Comparison of ENCODE assay signal across 23 cellular contexts in the genomic region with DNA sequence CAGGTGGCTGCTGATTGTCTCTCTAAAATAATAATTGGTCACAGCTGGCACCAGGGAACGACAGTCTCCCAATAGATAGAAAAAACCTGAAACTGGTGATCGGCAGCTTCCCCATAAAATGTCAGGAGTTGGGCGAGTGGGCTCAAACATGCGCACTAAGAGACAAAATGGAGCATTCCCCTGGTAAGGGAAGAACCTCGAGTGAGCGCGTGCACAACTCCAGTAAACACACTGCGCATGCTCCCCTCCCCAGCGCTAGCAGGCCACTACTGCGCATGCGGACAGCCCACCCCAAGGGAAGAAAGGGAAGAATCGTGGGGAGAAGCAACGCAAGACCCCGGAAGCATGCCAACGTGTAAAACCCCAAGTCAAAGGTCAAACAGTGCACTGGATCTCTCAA. TPM values are rescaled to one million over a fixed set of nuclear protein-coding genes. Genes with fewer than 3 reads are reported as not detected.
DNase-seq lines count a peak whose midpoint lies in the region; ATAC-seq and TF ChIP-seq lines count a peak whose summit lies in the region.
"Had no signal": no experiment of that assay in that cellular context is flagged by ENCODE, and none has a peak within 500 bp of the region (broad histone marks: within the 10 kb centered on the region; RNA-seq: fewer than 3 reads in every experiment).

No MANE protein-coding gene starts in this region.

- TF ChIP-seq CTCF in hepatocyte (IDR thresholded peaks at IDR 0.05; ENCODE audit: poor library complexity) = no peak
- no peak for TF ChIP-seq CTCF in testis (IDR thresholded peaks at IDR 0.05)

- H3K27ac Mint-ChIP-seq in T-helper 17 cell = peak overlapping the region; percentile 27

- no peaks in the 10 kb centered on the region for H3K27me3 Mint-ChIP-seq in T-helper 17 cell

- no peaks in the 10 kb centered on the region for H4K20me1 ChIP-seq in BLaER1 treated with 17β-estradiol and CSF1 and Interleukin-3, amounts not matched to agents 10 nM and 100 nM
- no peaks in the 10 kb centered on the region for H4K20me1 ChIP-seq in hepatocyte (ENCODE audit: insufficient read depth, poor library complexity, severe bottlenecking)

- H3K4me1 Mint-ChIP-seq in T-helper 17 cell = peaks cover 10% of the 10 kb centered on the region
- H3K4me1 Mint-ChIP-seq: GM23338 had no signal

- no peaks in the 10 kb centered on the region for H3K36me3 Mint-ChIP-seq in T-helper 17 cell (ENCODE audit: low read depth)
- H3K36me3 Mint-ChIP-seq: CD8-positive, alpha-beta T cell had no signal

- no peak overlapping the region for H3K4me3 ChIP-seq in BLaER1 treated with 17β-estradiol and CSF1 and Interleukin-3, amounts not matched to agents 10 nM and 100 nM
- H3K4me3 ChIP-seq in hepatocyte = no peak overlapping the region
- H3K4me3 ChIP-seq in testis = peak overlapping the region in 1 of 2 donors; percentile 27
- H3K4me3 ChIP-seq: GM23338, MG63 had no signal

- no peaks in the 10 kb centered on the region for H3K27me3 ChIP-seq in BLaER1 treated with 17β-estradiol and CSF1 and Interleukin-3, amounts not matched to agents 10 nM and 100 nM
- H3K27me3 ChIP-seq in hepatocyte (no peaks in the 10 kb centered on the region), testis (no peaks in the 10 kb centered on the region)
- H3K27me3 ChIP-seq: MG63 had no signal

- no peaks in the 10 kb centered on the region for H3K36me3 ChIP-seq in BLaER1 treated with 17β-estradiol and CSF1 and Interleukin-3, amounts not matched to agents 10 nM and 100 nM
- H3K36me3 ChIP-seq in hepatocyte (replicated peaks; ENCODE audit: insufficient read depth, low read depth) (no peaks in the 10 kb centered on the region), testis (ENCODE audit: low read depth, missing control alignments) (no peaks in the 10 kb centered on the region)
- H3K36me3 ChIP-seq: MG63 had no signal

- H3K79me2 ChIP-seq in hepatocyte = no peaks in the 10 kb centered on the region

- peak overlapping the region; percentile 33 to 69 (median 56); a peak in 21 of 22 replicates for H3K4me2 ChIP-seq in BLaER1 treated with 17β-estradiol and CSF1 and Interleukin-3, amounts not matched to agents 10 nM and 100 nM
- H3K4me2 ChIP-seq in hepatocyte = peak overlapping the region; percentile 42
- H3K4me2 ChIP-seq: GM23338 had no signal

- no peak for ATAC-seq in T-helper 17 cell
- no peak for ATAC-seq in GM21717 (IDR thresholded peaks at IDR 0.05; ENCODE audit: unreplicated experiment)
- ATAC-seq: CD8-positive, alpha-beta T cell; GM23338; Panc1 had no signal

- H3K27ac ChIP-seq in BLaER1 treated with 17β-estradiol and CSF1 and Interleukin-3, amounts not matched to agents 10 nM and 100 nM = no peak overlapping the region
- H3K27ac ChIP-seq in hepatocyte (peak overlapping the region; percentile 64), testis (peak overlapping the region; percentile 55 to 69)
- H3K27ac ChIP-seq: C4-2B, RWPE1 had no signal

- WGBS in hepatocyte (ENCODE audit: low lambda C conversion rate, missing lambda C conversion rate) = 86% methylated on average over 15 of the region's 15 CpGs
- WGBS in testis, 2 donors = 56 to 66% methylated on average over 15 of the region's 15 CpGs

- no peaks in the 10 kb centered on the region for H3K9me3 ChIP-seq in BLaER1 treated with 17β-estradiol and CSF1 and Interleukin-3, amounts not matched to agents 10 nM and 100 nM (replicated peaks in 1 of 11)
- H3K9me3 ChIP-seq in T-helper 17 cell (ENCODE audit: control insufficient read depth, low read length, poor library complexity, severe bottlenecking) = no peaks in the 10 kb centered on the region
- no peaks in the 10 kb centered on the region for H3K9me3 ChIP-seq in hepatocyte (ENCODE audit: low read depth)
- H3K9me3 ChIP-seq in testis = no peaks in the 10 kb centered on the region
- H3K9me3 ChIP-seq: Caco-2, MG63 had no signal

- no peak for TF ChIP-seq POLR2A in testis (IDR thresholded peaks at IDR 0.05)

- no peak for DNase-seq in T-helper 17 cell
- DNase-seq in hepatocyte (ENCODE audit: low spot score) = no peak
- DNase-seq in testis = peak; percentile 82
- no peak for DNase-seq in activated CD4-positive, alpha-beta T cell treated with anti-CD3 and anti-CD28 coated beads for 48 hours
- no peak for DNase-seq in effector CD4-positive, alpha-beta T cell
- DNase-seq: AML-193; Caco-2; CD8-positive, alpha-beta T cell; HCEC 1CT; KBM-7; MG63; NCI-H2029; NCI-H446 treated with DMSO at 0.1 percent for 48 hours; NCI-H526; SHP77 had no signal

- peaks cover 11 to 18% (median 15%) of the 10 kb centered on the region in 10 experiments for H3K4me1 ChIP-seq in BLaER1 treated with 17β-estradiol and CSF1 and Interleukin-3, amounts not matched to agents 10 nM and 100 nM
- H3K4me1 ChIP-seq in hepatocyte (ENCODE audit: insufficient read depth) = peaks cover 32% of the 10 kb centered on the region
- H3K4me1 ChIP-seq in testis = peaks cover 43% of the 10 kb centered on the region

- no peak overlapping the region for H3K9ac ChIP-seq in BLaER1 treated with 17β-estradiol and CSF1 and Interleukin-3, amounts not matched to agents 10 nM and 100 nM

- no peaks in the 10 kb centered on the region for H3K9me2 ChIP-seq in hepatocyte (replicated peaks; ENCODE audit: insufficient read depth)

- intact Hi-C loops in testis (cut with DNase I; ENCODE audit: low total_unique reads) = loop anchor here (10.0 kb wide), 1 partner anchor 57 kb away; no protein-coding TSS in a partner anchor

- H3K4me3 Mint-ChIP-seq in T-helper 17 cell = no peak overlapping the region
- H3K4me3 Mint-ChIP-seq: GM23338 had no signal

- H2AFZ ChIP-seq in hepatocyte = no peak overlapping the region
- H2AFZ ChIP-seq: GM23338 had no signal

RNA-seq across cellular contexts. Expression of gene STARD5, which starts 7.7 kb away (rescaled TPM):
- total RNA-seq in T-helper 17 cell (1 to 10 TPM; 4.3 to 4.6 TPM), hepatocyte (7.2 and 8.2 TPM in 2 replicates), testis (10 to 100 TPM; 15.7 to 16.2 TPM)
- polyA plus RNA-seq in hepatocyte (10.6 and 13.7 TPM in 2 replicates), testis (ENCODE audit: insufficient read depth, low read depth, low replicate concordance) (8.7 TPM)

RNA-seq across cellular contexts. Expression of gene TMC3, which starts 42.4 kb away (rescaled TPM):
- not detected for total RNA-seq in T-helper 17 cell
- total RNA-seq in hepatocyte = 0.12 and 0.43 TPM in 2 replicates
- 0.19 TPM in 1 of 2 replicates, not detected in the other for polyA plus RNA-seq in hepatocyte
- total RNA-seq in testis = under 1 TPM; 0.16 to 0.31 TPM
- 0.26 TPM for polyA plus RNA-seq in testis (ENCODE audit: insufficient read depth, low read depth, low replicate concordance)
- total RNA-seq: Caco-2; CD8-positive, alpha-beta T cell; GM23338; SK-MEL-5 had no signal
- polyA plus RNA-seq: AG04450 had no signal

Comparison
In these comparisons a context has a peak if more than half of its experiments do, and no peak if none do; other contexts are left out.
1. H3K27ac ChIP-seq: peak in hepatocyte (single experiment) and testis (2 of 2); none in BLaER1 treated with 17β-estradiol and CSF1 and Interleukin-3, amounts not matched to agents 10 nM and 100 nM (0 of 11).